ENCODE assay signal across 16 cellular contexts in genomic region chr1:197471248-197472035, GRCh38.
A peak's percentile ranks its signal among the peaks of the same experiment; 100 is the strongest.
DNase-seq lines count a peak whose midpoint lies in the region; ATAC-seq, FAIRE-seq and TF ChIP-seq lines count a peak whose summit lies in the region.
"Had no signal": no experiment of that assay in that cellular context is flagged by ENCODE, and none has a peak within 500 bp of the region (broad histone marks: within the 10 kb centered on the region; RNA-seq: fewer than 3 reads in every experiment).

No MANE protein-coding gene starts in this region.

- no peak for TF ChIP-seq POLR2A in GM12891 (IDR thresholded peaks at IDR 0.05; ENCODE audit: low read depth, low read length)

- FAIRE-seq in GM12891 (lab: Jason Lieb, UNC), result no peak
- FAIRE-seq: frontal cortex had no signal

- DNase-seq in ELF-1 (ENCODE audit: low read depth, low spot score) (peak; percentile 18), NCI-H2171 (lab: John Stamatoyannopoulos, UW) (peak; percentile 46), cerebellum (ENCODE audit: low spot score) (peak; percentile 78), myocyte (ENCODE audit: low read depth) (peak; percentile 20), GM12891 (ENCODE audit: insufficient read length, low spot score) (no peak)
- no peak for DNase-seq in activated CD8-positive, alpha-beta memory T cell treated with anti-CD3 and anti-CD28 coated beads, Interleukin-2, amount 10 ng/mL, durations not matched to agents 7 days and 5 days
- no peak for DNase-seq in activated T-cell treated with anti-CD3 and anti-CD28 coated beads, Interleukin-2, amount 50 U/mL, for 72 hours
- DNase-seq: activated CD4-positive, alpha-beta T cell treated with anti-CD3 and anti-CD28 coated beads for 1 hour; DND-41; effector CD8-positive, alpha-beta T cell; islet precursor cell; NCI-H345; PC-9; upper lobe of right lung had no signal

- H3K4me3 Mint-ChIP-seq in activated CD8-positive, alpha-beta memory T cell treated with anti-CD3 and anti-CD28 coated beads, Interleukin-2, amount 10 ng/mL, durations not matched to agents 7 days and 5 days, result no peak overlapping the region
- H3K4me3 Mint-ChIP-seq in activated T-cell treated with anti-CD3 and anti-CD28 coated beads, Interleukin-2, amount 50 U/mL, for 72 hours, result no peak overlapping the region

- H3K27ac Mint-ChIP-seq in activated CD8-positive, alpha-beta memory T cell treated with anti-CD3 and anti-CD28 coated beads, Interleukin-2, amount 10 ng/mL, durations not matched to agents 7 days and 5 days, result no peak overlapping the region
- no peak overlapping the region for H3K27ac Mint-ChIP-seq in activated T-cell treated with anti-CD3 and anti-CD28 coated beads, Interleukin-2, amount 50 U/mL, for 72 hours

- H3K27me3 Mint-ChIP-seq in activated CD8-positive, alpha-beta memory T cell treated with anti-CD3 and anti-CD28 coated beads, Interleukin-2, amount 10 ng/mL, durations not matched to agents 7 days and 5 days, result peaks cover 5% of the 10 kb centered on the region
- H3K27me3 Mint-ChIP-seq in activated T-cell treated with anti-CD3 and anti-CD28 coated beads, Interleukin-2, amount 50 U/mL, for 72 hours (ENCODE audit: low read depth), result no peaks in the 10 kb centered on the region

- CTCF ChIA-PET in activated CD8-positive, alpha-beta memory T cell treated with anti-CD3 and anti-CD28 coated beads, Interleukin-2, amount 10 ng/mL, durations not matched to agents 7 days and 5 days (lab: Charles Lee), result no interaction called here

- ATAC-seq in HG02678 (IDR thresholded peaks at IDR 0.05; ENCODE audit: unreplicated experiment), result no peak
- no peak for ATAC-seq in activated CD8-positive, alpha-beta memory T cell treated with anti-CD3 and anti-CD28 coated beads, Interleukin-2, amount 10 ng/mL, durations not matched to agents 7 days and 5 days
- no peak for ATAC-seq in activated T-cell treated with anti-CD3 and anti-CD28 coated beads, Interleukin-2, amount 50 U/mL, for 72 hours (replicated peaks in 1 of 2)
- ATAC-seq: upper lobe of right lung had no signal

- no peaks in the 10 kb centered on the region for H3K9me3 Mint-ChIP-seq in activated CD8-positive, alpha-beta memory T cell treated with anti-CD3 and anti-CD28 coated beads, Interleukin-2, amount 10 ng/mL, durations not matched to agents 7 days and 5 days (ENCODE audit: low read depth)
- H3K9me3 Mint-ChIP-seq in activated T-cell treated with anti-CD3 and anti-CD28 coated beads, Interleukin-2, amount 50 U/mL, for 72 hours, result no peaks in the 10 kb centered on the region

- no peaks in the 10 kb centered on the region for H3K36me3 Mint-ChIP-seq in activated CD8-positive, alpha-beta memory T cell treated with anti-CD3 and anti-CD28 coated beads, Interleukin-2, amount 10 ng/mL, durations not matched to agents 7 days and 5 days
- no peaks in the 10 kb centered on the region for H3K36me3 Mint-ChIP-seq in activated T-cell treated with anti-CD3 and anti-CD28 coated beads, Interleukin-2, amount 50 U/mL, for 72 hours (ENCODE audit: insufficient read depth in 2 of 2)

- no peaks in the 10 kb centered on the region for H3K4me1 Mint-ChIP-seq in activated CD8-positive, alpha-beta memory T cell treated with anti-CD3 and anti-CD28 coated beads, Interleukin-2, amount 10 ng/mL, durations not matched to agents 7 days and 5 days
- no peaks in the 10 kb centered on the region for H3K4me1 Mint-ChIP-seq in activated T-cell treated with anti-CD3 and anti-CD28 coated beads, Interleukin-2, amount 50 U/mL, for 72 hours (ENCODE audit: low read depth)

TF ChIP-seq in GM12891, 5 proteins besides CTCF, POLR2A, EP300 and RAD21:
- TF ChIP-seq PAX5 (IDR thresholded peaks at IDR 0.05; ENCODE audit: insufficient read depth, low read length, severe bottlenecking) (no peak), SPI1 (IDR thresholded peaks at IDR 0.05; ENCODE audit: low read depth, low read length) (no peak), TAF1 (IDR thresholded peaks at IDR 0.05; ENCODE audit: low read depth, low read length) (no peak), POU2F2 (IDR thresholded peaks at IDR 0.05; ENCODE audit: low read depth, low read length) (no peak), POLR2AphosphoS5 (IDR thresholded peaks at IDR 0.05; ENCODE audit: low read depth, low read length) (no peak)

Comparison
In these comparisons a context has a peak if more than half of its experiments do, and no peak if none do; other contexts are left out.
1. DNase-seq: peak in ELF-1 (single experiment), NCI-H2171 (single experiment), cerebellum (single experiment) and myocyte (single experiment); none in activated CD8-positive, alpha-beta memory T cell treated with anti-CD3 and anti-CD28 coated beads, Interleukin-2, amount 10 ng/mL, durations not matched to agents 7 days and 5 days (single experiment), activated T-cell treated with anti-CD3 and anti-CD28 coated beads, Interleukin-2, amount 50 U/mL, for 72 hours (0 of 2) and GM12891 (single experiment).